ENCODE assay signal across 10 cellular contexts in the genomic region with DNA sequence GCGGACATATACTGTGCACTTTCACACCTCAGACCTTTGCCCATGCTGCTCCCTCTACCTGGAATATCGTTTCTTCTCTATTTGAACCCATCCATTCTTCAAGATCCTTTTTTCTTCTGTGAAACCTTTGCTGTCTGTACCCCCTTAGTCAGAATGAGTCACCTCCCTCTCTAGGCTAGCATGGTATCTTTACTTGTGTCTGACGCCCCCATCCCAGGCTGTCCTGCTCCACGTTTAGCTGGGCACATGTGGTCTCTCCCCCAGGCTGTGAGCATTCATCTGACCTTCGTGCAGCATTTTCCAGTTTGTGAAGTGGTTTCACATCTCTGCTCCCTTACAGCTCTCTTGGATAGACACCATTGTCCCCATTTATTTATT. TPM values are rescaled to one million over a fixed set of nuclear protein-coding genes. Genes with fewer than 3 reads are reported as not detected.
A peak's percentile ranks its signal among the peaks of the same experiment; 100 is the strongest.
DNase-seq lines count a peak whose midpoint lies in the region; ATAC-seq and TF ChIP-seq lines count a peak whose summit lies in the region.
"Had no signal": no experiment of that assay in that cellular context is flagged by ENCODE, and none has a peak within 500 bp of the region (broad histone marks: within the 10 kb centered on the region; RNA-seq: fewer than 3 reads in every experiment).

No MANE protein-coding gene starts in this region.

- no peak overlapping the region for H4K91ac ChIP-seq in IMR-90 (ENCODE audit: insufficient read depth, low read depth, low read length)

- H3K27ac ChIP-seq in IMR-90 (ENCODE audit: insufficient read depth, low read length) (no peak overlapping the region), body of pancreas (peak overlapping the region; percentile 33 to 90 (median 76)), right lobe of liver (peak overlapping the region; percentile 44 to 85 (median 73)), subcutaneous abdominal adipose tissue (ENCODE audit: low read depth, low read length) (no peak overlapping the region)
- no peak overlapping the region for H3K27ac ChIP-seq in effector memory CD4-positive, alpha-beta T cell (ENCODE audit: insufficient read depth, low read length, poor library complexity, severe bottlenecking)

- H3K27me3 ChIP-seq in IMR-90 (ENCODE audit: control insufficient read depth, insufficient read depth, low read length) (peaks cover 39% of the 10 kb centered on the region), body of pancreas (no peaks in the 10 kb centered on the region), right lobe of liver (no peaks in the 10 kb centered on the region), subcutaneous abdominal adipose tissue (ENCODE audit: control insufficient read depth in 5 of 5, insufficient read depth in 4 of 5, low read length in 5 of 5) (no peaks in the 10 kb centered on the region)
- no peaks in the 10 kb centered on the region for H3K27me3 ChIP-seq in effector memory CD4-positive, alpha-beta T cell (replicated peaks; ENCODE audit: control insufficient read depth, insufficient read depth, low read length, poor library complexity, severe bottlenecking)

- H2AK5ac ChIP-seq in IMR-90 (ENCODE audit: low read depth, low read length): no peak overlapping the region

- H3K23ac ChIP-seq in IMR-90 (ENCODE audit: low read depth, low read length): no peak overlapping the region; the same call in 1 of the 2 replicates

- CTCF ChIA-PET in IMR-90 (lab: Yijun Ruan, JAX): interaction anchor here (1.1 kb wide), 1 partner anchor 13 kb away, joined by 5 read pairs; no protein-coding TSS in a partner anchor

- WGBS in IMR-90 (ENCODE audit: extremely low coverage in 2 of 2, insufficient read length in 1 of 2), 2 experiments: 14% methylated on average over 1 of the region's 5 CpGs; no CpG with 5 or more reads in 1 of the 2 experiments
- WGBS in body of pancreas, 2 donors: 24 to 29% methylated on average over 4 to 5 of the region's 5 CpGs
- WGBS in right lobe of liver (ENCODE audit: insufficient coverage, low coverage, low lambda C conversion rate, missing lambda C conversion rate): 37% methylated on average over 4 of the region's 5 CpGs

- H3K4me3 ChIP-seq in IMR-90 (ENCODE audit: insufficient read depth, low read depth, low read length) (no peak overlapping the region), body of pancreas (no peak overlapping the region), right lobe of liver (peak overlapping the region in 1 of 3 donors; percentile 0), subcutaneous abdominal adipose tissue (ENCODE audit: low read depth in 1 of 5, low read length in 5 of 5) (peak overlapping the region in 4 of 5 donors; percentile 14 to 35 (median 30))
- H3K4me3 ChIP-seq in effector memory CD4-positive, alpha-beta T cell (ENCODE audit: insufficient read depth, low read depth, low read length, poor library complexity, severe bottlenecking): no peak overlapping the region

- H3K36me3 ChIP-seq in IMR-90 (ENCODE audit: control insufficient read depth, insufficient read depth, low read length): no peaks in the 10 kb centered on the region
- no peaks in the 10 kb centered on the region for H3K36me3 ChIP-seq in body of pancreas (replicated peaks in 1 of 2; ENCODE audit: insufficient read depth in 1 of 2, low read depth in 2 of 2)
- no peaks in the 10 kb centered on the region for H3K36me3 ChIP-seq in right lobe of liver
- no peaks in the 10 kb centered on the region for H3K36me3 ChIP-seq in subcutaneous abdominal adipose tissue (ENCODE audit: control insufficient read depth in 5 of 5, insufficient read depth in 5 of 5, low read length in 5 of 5)
- H3K36me3 ChIP-seq in effector memory CD4-positive, alpha-beta T cell (ENCODE audit: control insufficient read depth, insufficient read depth, low read length): no peaks in the 10 kb centered on the region

- H3K9ac ChIP-seq in IMR-90 (ENCODE audit: low read depth, low read length) (no peak overlapping the region), subcutaneous abdominal adipose tissue (ENCODE audit: low read length in 5 of 5) (no peak overlapping the region)

- H3K56ac ChIP-seq in IMR-90 (ENCODE audit: extremely low read depth, insufficient read depth, low read length): no peak overlapping the region

- ATAC-seq in IMR-90 (ENCODE audit: low read depth): no peak
- no peak for ATAC-seq in body of pancreas
- ATAC-seq in right lobe of liver: no peak
- ATAC-seq in GM19455 (IDR thresholded peaks at IDR 0.05; ENCODE audit: unreplicated experiment): no peak

- TF ChIP-seq POLR2A in IMR-90 (IDR thresholded peaks at IDR 0.05; ENCODE audit: low read depth, low read length) (no peak), body of pancreas (IDR thresholded peaks at IDR 0.05) (no peak), right lobe of liver (IDR thresholded peaks at IDR 0.05) (no peak)

- no peak for TF ChIP-seq RAD21 in IMR-90 (IDR thresholded peaks at IDR 0.05; ENCODE audit: low read length)

- no TSS peak for BruUV-seq in IMR-90 (replicated peaks; lab: Mats Ljungman, UMichigan)

- peak overlapping the region; percentile 57; the same call in 1 of the 2 replicates for H3K4me2 ChIP-seq in IMR-90 (ENCODE audit: low read depth, low read length)

- H3K9me1 ChIP-seq in IMR-90 (ENCODE audit: insufficient read depth, low read length): no peaks in the 10 kb centered on the region

- H3K9me3 ChIP-seq in IMR-90 (ENCODE audit: control insufficient read depth, insufficient read depth, low read length) (no peaks in the 10 kb centered on the region), body of pancreas (no peaks in the 10 kb centered on the region), right lobe of liver (no peaks in the 10 kb centered on the region), subcutaneous abdominal adipose tissue (ENCODE audit: control insufficient read depth in 5 of 5, low read length in 5 of 5) (no peaks in the 10 kb centered on the region)
- no peaks in the 10 kb centered on the region for H3K9me3 ChIP-seq in effector memory CD4-positive, alpha-beta T cell (ENCODE audit: control insufficient read depth, low read length)

- no peak overlapping the region for H4K5ac ChIP-seq in IMR-90 (ENCODE audit: low read depth, low read length)

- POLR2A ChIA-PET in IMR-90 (lab: Charles Lee; ENCODE audit: unreplicated experiment): interaction anchor here (1.1 kb wide), 1 partner anchor 11 kb away, joined by 4 read pairs; no protein-coding TSS in a partner anchor

- H3K4ac ChIP-seq in IMR-90 (ENCODE audit: low read depth, low read length): no peak overlapping the region

- no peak overlapping the region for H2AK9ac ChIP-seq in IMR-90 (replicated peaks; ENCODE audit: low read depth, low read length, poor library complexity)

- intact Hi-C loops in IMR-90 (cut with micrococcal nuclease) (no loop called here), body of pancreas (cut with DNase I) (no loop called here), right lobe of liver (cut with DNase I) (no loop called here)

- no peak overlapping the region for H4K8ac ChIP-seq in IMR-90 (ENCODE audit: low read depth in 2 of 2, low read length in 2 of 2)

- DNase-seq in IMR-90 (no peak), body of pancreas (no peak), right lobe of liver (no peak), HPDE6-E6E7 (ENCODE audit: extremely low spot score) (no peak), SIG-M5 (lab: John Stamatoyannopoulos, UW) (no peak)
- DNase-seq in effector memory CD4-positive, alpha-beta T cell: no peak
- DNase-seq: activated CD4-positive, CD25-positive, alpha-beta regulatory T cell; activated naive CD4-positive, alpha-beta T cell had no signal

- H3K14ac ChIP-seq in IMR-90 (replicated peaks; ENCODE audit: low read depth, low read length): no peak overlapping the region

- in situ Hi-C loops in IMR-90 (cut with MboI; ENCODE audit: low sequenced_read_pairs): no loop called here

- no peak overlapping the region for H2BK120ac ChIP-seq in IMR-90 (ENCODE audit: low read depth, low read length)

- no peak overlapping the region for H2BK15ac ChIP-seq in IMR-90 (ENCODE audit: low read depth, low read length)

- no peak overlapping the region for H2BK5ac ChIP-seq in IMR-90 (ENCODE audit: low read depth, low read length, poor library complexity, severe bottlenecking)

- no peaks in the 10 kb centered on the region for H3K79me1 ChIP-seq in IMR-90 (ENCODE audit: low read depth in 1 of 2, low read length in 2 of 2)

- H4K20me1 ChIP-seq in IMR-90 (ENCODE audit: insufficient read depth, low read length): no peaks in the 10 kb centered on the region

- no peak overlapping the region for H2AFZ ChIP-seq in IMR-90 (replicated peaks; ENCODE audit: low read length, poor library complexity)

- TF ChIP-seq CTCF in IMR-90 (conservative IDR thresholded peaks at IDR 0.05; ENCODE audit: low read depth, low read length) (no peak), body of pancreas (IDR thresholded peaks at IDR 0.05) (no peak), right lobe of liver (IDR thresholded peaks at IDR 0.05) (no peak)

- dilution Hi-C loops in IMR-90 (cut with HindIII; ENCODE audit: low sequenced_read_pairs, unreplicated experiment): no loop called here

- no peak overlapping the region for H2BK20ac ChIP-seq in IMR-90 (ENCODE audit: low read depth, low read length)

- no peak overlapping the region for H3K18ac ChIP-seq in IMR-90 (ENCODE audit: low read depth, low read length)

- peaks cover 4% of the 10 kb centered on the region; the same call in 1 of the 2 replicates for H3K4me1 ChIP-seq in IMR-90 (ENCODE audit: control insufficient read depth, insufficient read depth, low read length)
- peaks cover 21% of the 10 kb centered on the region for H3K4me1 ChIP-seq in body of pancreas
- H3K4me1 ChIP-seq in right lobe of liver: peaks cover 0 to 8% (median 4%) of the 10 kb centered on the region in 4 donors
- peaks cover 8 to 24% (median 20%) of the 10 kb centered on the region in 5 donors for H3K4me1 ChIP-seq in subcutaneous abdominal adipose tissue (ENCODE audit: control insufficient read depth in 5 of 5, insufficient read depth in 5 of 5, low read length in 5 of 5)
- no peaks in the 10 kb centered on the region for H3K4me1 ChIP-seq in effector memory CD4-positive, alpha-beta T cell (ENCODE audit: control insufficient read depth, insufficient read depth, low read length, poor library complexity, severe bottlenecking)

TF ChIP-seq in IMR-90, 13 proteins besides CTCF, POLR2A, EP300 and RAD21 (continues in another document):
- TF ChIP-seq MAFK (IDR thresholded peaks at IDR 0.05; ENCODE audit: low read depth, low read length): no peak
- TF ChIP-seq, protein P1, sequence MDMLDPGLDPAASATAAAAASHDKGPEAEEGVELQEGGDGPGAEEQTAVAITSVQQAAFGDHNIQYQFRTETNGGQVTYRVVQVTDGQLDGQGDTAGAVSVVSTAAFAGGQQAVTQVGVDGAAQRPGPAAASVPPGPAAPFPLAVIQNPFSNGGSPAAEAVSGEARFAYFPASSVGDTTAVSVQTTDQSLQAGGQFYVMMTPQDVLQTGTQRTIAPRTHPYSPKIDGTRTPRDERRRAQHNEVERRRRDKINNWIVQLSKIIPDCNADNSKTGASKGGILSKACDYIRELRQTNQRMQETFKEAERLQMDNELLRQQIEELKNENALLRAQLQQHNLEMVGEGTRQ (IDR thresholded peaks at IDR 0.05; ENCODE audit: low read depth, low read length): no peak

RNA-seq across cellular contexts. Expression of a gene that starts 14.3 kb away (rescaled TPM):
- 5.6 and 6.5 TPM in 2 replicates for total RNA-seq in IMR-90 (2012; rRNA removed)
- polyA plus RNA-seq in IMR-90 (2012; rRNA removed): 15.2 and 16.3 TPM in 2 replicates
- polyA plus RNA-seq in IMR-90 (2012; cell fraction: cytosol; rRNA removed): 15.9 and 20.8 TPM in 2 replicates
- 43.1 and 63.1 TPM in 2 replicates for polyA plus RNA-seq in IMR-90 (2012; cell fraction: nucleus; rRNA removed; ENCODE audit: low replicate concordance)
- total RNA-seq in body of pancreas: 10 to 100 TPM; 16.6 to 33.9 TPM
- total RNA-seq in right lobe of liver: 10 to 100 TPM in 5 of 6 experiments, 1 to 10 TPM in 1; 8.9 to 38.2 (median 21.2) TPM

Comparison
In these comparisons a context has a peak if more than half of its experiments do, and no peak if none do; other contexts are left out.
1. H3K27ac ChIP-seq: peak in body of pancreas (4 of 4) and right lobe of liver (3 of 3); none in IMR-90 (single experiment), subcutaneous abdominal adipose tissue (single experiment) and effector memory CD4-positive, alpha-beta T cell (single experiment).
2. H3K4me3 ChIP-seq: peak in subcutaneous abdominal adipose tissue (4 of 5); none in IMR-90 (single experiment), body of pancreas (0 of 2) and effector memory CD4-positive, alpha-beta T cell (single experiment).